In genomic region chr6:133393891-133394290, GRCh38 we compare ENCODE assay signal across 34 cellular contexts.
"Had no signal": no experiment of that assay in that cellular context is flagged by ENCODE, and none has a peak within 500 bp of the region (broad histone marks: within the 10 kb centered on the region; RNA-seq: fewer than 3 reads in every experiment).

No MANE protein-coding gene starts in this region.

- H3K4me3 ChIP-seq: Peyer's patch, SJSA1 had no signal

- H3K9me3 ChIP-seq: Peyer's patch, SJSA1 had no signal

- H3K36me3 ChIP-seq: Peyer's patch, SJSA1 had no signal

- H3K4me1 ChIP-seq: Peyer's patch, SJSA1 had no signal

- H3K27ac ChIP-seq: KMS-11, Peyer's patch, SJSA1, VCaP had no signal

- DNase-seq: activated B cell treated with CpG ODN at 0.5 μM for 24 hours; activated CD4-positive, alpha-beta memory T cell treated with anti-CD3 and anti-CD28 coated beads, Interleukin-2, amount 10 ng/mL, durations not matched to agents 7 days and 5 days; activated CD4-positive, alpha-beta T cell treated with anti-CD3 and anti-CD28 coated beads for 4 hours; activated CD4-positive, CD25-positive, alpha-beta regulatory T cell treated with anti-CD3 and anti-CD28 coated beads, Interleukin-2, amount 50 U/mL, for 72 hours; activated effector memory CD4-positive, alpha-beta T cell treated with anti-CD3 and anti-CD28 coated beads, Interleukin-2, amount 50 U/mL, for 16 hours; activated naive CD4-positive, alpha-beta T cell; activated naive CD4-positive, alpha-beta T cell treated with anti-CD3 and anti-CD28 coated beads, Interleukin-2, amount 50 U/mL, for 16 hours; activated naive CD8-positive, alpha-beta T cell treated with anti-CD3 and anti-CD28 coated beads for 36 hours; activated T-cell treated with anti-CD3 and anti-CD28 coated beads, Interleukin-2, amount 50 U/mL, for 1 hour; activated T-cell treated with anti-CD3 and anti-CD28 coated beads, Interleukin-2, amount 50 U/mL, for 72 hours; caudate nucleus; cerebellar nuclear complex; MM.1S; MV-4-11; NCI-H1092; NCI-H1436 treated with DMSO at 0.1 percent for 48 hours; NCI-H187 treated with DMSO at 0.1 percent for 48 hours; NCI-H2081; NCI-H2227 treated with DMSO at 0.1 percent for 48 hours; NCI-H446; NCI-H510A treated with DMSO at 0.1 percent for 48 hours; NCI-H774; PC-3; Peyer's patch; RPMI8226; SHP77 treated with DMSO at 0.1 percent for 48 hours; SW 1271; T-helper 1 cell; T-helper 2 cell; T-helper 9 cell had no signal

- H3K27me3 ChIP-seq: Peyer's patch, SJSA1 had no signal

- ATAC-seq: activated T-cell treated with anti-CD3 and anti-CD28 coated beads, Interleukin-2, amount 50 U/mL, for 72 hours; activated T-helper 17 cell treated with anti-CD3 and anti-CD28 coated beads, Interleukin-2, amount 50 U/mL, for 72 hours; PC-3 had no signal
